In the genomic region with DNA sequence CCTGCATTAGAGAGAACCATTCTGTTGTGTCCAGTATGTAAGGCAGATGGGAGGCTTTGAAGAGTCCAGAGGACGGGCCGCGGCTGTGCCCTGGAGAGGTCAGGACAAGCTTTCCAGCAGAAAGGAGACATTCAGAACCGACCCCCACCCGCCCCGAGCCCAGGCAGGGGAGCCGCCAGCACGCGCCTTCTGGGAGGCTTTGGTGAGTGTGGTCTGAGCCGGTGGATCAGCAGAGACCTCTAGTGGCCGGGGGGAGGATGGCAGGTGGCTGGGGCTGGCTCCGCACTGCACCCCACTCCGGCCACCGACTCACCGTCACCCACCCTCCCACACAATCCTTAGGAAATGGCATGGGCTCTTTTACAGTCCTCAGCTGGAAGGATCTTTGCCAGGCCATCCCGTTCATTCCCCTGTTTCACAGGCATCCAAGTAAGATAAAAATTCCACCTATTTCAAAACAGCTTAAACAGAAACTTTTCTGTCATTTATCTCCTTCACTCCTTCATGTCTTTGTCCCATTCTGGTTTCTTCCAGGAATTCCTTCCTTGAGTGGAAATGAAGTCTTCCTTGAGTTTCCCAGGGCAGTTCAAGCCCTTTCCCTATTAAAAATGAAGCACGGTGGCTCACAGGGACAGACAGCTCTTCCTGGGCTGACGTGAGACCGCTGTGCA, we compare ENCODE assay signal across 8 cellular contexts.
DNase-seq lines count a peak whose midpoint lies in the region; ATAC-seq and TF ChIP-seq lines count a peak whose summit lies in the region.

No MANE protein-coding gene starts in this region.

- H3K27ac ChIP-seq in uterus: no peak overlapping the region

- no peaks in the 10 kb centered on the region for H3K36me3 Mint-ChIP-seq in CD14-positive monocyte
- H3K36me3 Mint-ChIP-seq in activated naive CD4-positive, alpha-beta T cell treated with anti-CD3 and anti-CD28 coated beads for 36 hours (ENCODE audit: low read depth): no peaks in the 10 kb centered on the region
- no peaks in the 10 kb centered on the region for H3K36me3 Mint-ChIP-seq in glutamatergic neuron (ENCODE audit: unreplicated experiment)
- peaks cover 17% of the 10 kb centered on the region for H3K36me3 Mint-ChIP-seq in progenitor cell of endocrine pancreas (ENCODE audit: insufficient read depth)

- no peaks in the 10 kb centered on the region for H3K4me1 ChIP-seq in uterus

- intact Hi-C loops in CD14-positive monocyte (cut with micrococcal nuclease): no loop called here
- intact Hi-C loops in activated naive CD4-positive, alpha-beta T cell treated with anti-CD3 and anti-CD28 coated beads for 36 hours (cut with micrococcal nuclease): loop anchor here (1.0 to 2.0 kb wide), 3 partner anchors 56 to 442 kb away; partner anchors contain the start of gene PKNOX2
- intact Hi-C loops in uterus (cut with DNase I; ENCODE audit: low total_unique reads): no loop called here

- H3K4me1 Mint-ChIP-seq in CD14-positive monocyte (peaks cover 6% of the 10 kb centered on the region), glutamatergic neuron (ENCODE audit: low read depth, unreplicated experiment) (peaks cover 16% of the 10 kb centered on the region), progenitor cell of endocrine pancreas (ENCODE audit: low read depth) (no peaks in the 10 kb centered on the region)
- H3K4me1 Mint-ChIP-seq in activated naive CD4-positive, alpha-beta T cell treated with anti-CD3 and anti-CD28 coated beads for 36 hours (ENCODE audit: low read depth): peaks cover 2% of the 10 kb centered on the region

- TF ChIP-seq CTCF in CD14-positive monocyte (IDR thresholded peaks at IDR 0.05) (peak; percentile 93), glutamatergic neuron (IDR thresholded peaks at IDR 0.05; ENCODE audit: partially characterized antibody, unreplicated experiment) (peak; percentile 95), progenitor cell of endocrine pancreas (IDR thresholded peaks at IDR 0.05; ENCODE audit: unreplicated experiment) (peak; percentile 87), uterus (IDR thresholded peaks at IDR 0.05) (peak; percentile 89 to 95 (median 90))

- CTCF ChIA-PET in activated naive CD4-positive, alpha-beta T cell treated with anti-CD3 and anti-CD28 coated beads for 36 hours (lab: Charles Lee): interaction anchor here (0.5 to 1.5 kb wide), 13 partner anchors 8 to 281 kb away, joined by 3 to 5 read pairs (median 4); no protein-coding TSS in a partner anchor

- no peaks in the 10 kb centered on the region for H3K27me3 ChIP-seq in uterus

- no peak overlapping the region for H3K4me3 ChIP-seq in uterus

- H3K27me3 Mint-ChIP-seq in CD14-positive monocyte (ENCODE audit: low read depth in 3 of 3): peaks cover 32 to 55% (median 40%) of the 10 kb centered on the region in 3 donors
- H3K27me3 Mint-ChIP-seq in activated naive CD4-positive, alpha-beta T cell treated with anti-CD3 and anti-CD28 coated beads for 36 hours (ENCODE audit: low read depth): peaks cover 23% of the 10 kb centered on the region
- H3K27me3 Mint-ChIP-seq in glutamatergic neuron (ENCODE audit: unreplicated experiment): peaks cover 5% of the 10 kb centered on the region
- H3K27me3 Mint-ChIP-seq in progenitor cell of endocrine pancreas: no peaks in the 10 kb centered on the region

- DNase-seq in CD14-positive monocyte (ENCODE audit: low spot score) (no peak), HK-2 (ENCODE audit: unreplicated experiment) (peak; percentile 57), glutamatergic neuron (peak; percentile 89), progenitor cell of endocrine pancreas (ENCODE audit: low spot score, unreplicated experiment) (peak; percentile 72), uterus (peak; percentile 63 to 81)
- DNase-seq in activated naive CD4-positive, alpha-beta T cell treated with anti-CD3 and anti-CD28 coated beads for 36 hours: peak; percentile 78

- TF ChIP-seq POLR2A in uterus (IDR thresholded peaks at IDR 0.05): no peak

- H3K9me3 ChIP-seq in uterus: no peaks in the 10 kb centered on the region

- peak overlapping the region in 1 of 7 donors; percentile 32 for H3K27ac Mint-ChIP-seq in CD14-positive monocyte
- no peak overlapping the region for H3K27ac Mint-ChIP-seq in activated naive CD4-positive, alpha-beta T cell treated with anti-CD3 and anti-CD28 coated beads for 36 hours
- no peak overlapping the region for H3K27ac Mint-ChIP-seq in glutamatergic neuron (ENCODE audit: unreplicated experiment)
- H3K27ac Mint-ChIP-seq in progenitor cell of endocrine pancreas: no peak overlapping the region

- ATAC-seq in GM19452 (IDR thresholded peaks at IDR 0.05; ENCODE audit: unreplicated experiment): peak; percentile 88
- peak; percentile 98 for ATAC-seq in SK-N-SH treated with all-trans-retinoic acid at 6 μM for 48 hours

- no peaks in the 10 kb centered on the region for H3K36me3 ChIP-seq in uterus

- H3K9me3 Mint-ChIP-seq in CD14-positive monocyte (peaks cover 0 to 2% (median 0%) of the 10 kb centered on the region in 7 donors), glutamatergic neuron (ENCODE audit: unreplicated experiment) (peaks cover 12% of the 10 kb centered on the region), progenitor cell of endocrine pancreas (ENCODE audit: low read depth) (no peaks in the 10 kb centered on the region)
- H3K9me3 Mint-ChIP-seq in activated naive CD4-positive, alpha-beta T cell treated with anti-CD3 and anti-CD28 coated beads for 36 hours: no peaks in the 10 kb centered on the region

- H3K4me3 Mint-ChIP-seq in CD14-positive monocyte (peak overlapping the region in 1 of 2 donors; percentile 74), glutamatergic neuron (ENCODE audit: unreplicated experiment) (no peak overlapping the region), progenitor cell of endocrine pancreas (ENCODE audit: low read depth) (no peak overlapping the region)
- H3K4me3 Mint-ChIP-seq in activated naive CD4-positive, alpha-beta T cell treated with anti-CD3 and anti-CD28 coated beads for 36 hours: no peak overlapping the region

TF ChIP-seq in SK-N-SH treated with all-trans-retinoic acid at 6 μM for 48 hours, 23 proteins besides CTCF, POLR2A, EP300 and RAD21 (continues in another document):
- TF ChIP-seq, protein P1, sequence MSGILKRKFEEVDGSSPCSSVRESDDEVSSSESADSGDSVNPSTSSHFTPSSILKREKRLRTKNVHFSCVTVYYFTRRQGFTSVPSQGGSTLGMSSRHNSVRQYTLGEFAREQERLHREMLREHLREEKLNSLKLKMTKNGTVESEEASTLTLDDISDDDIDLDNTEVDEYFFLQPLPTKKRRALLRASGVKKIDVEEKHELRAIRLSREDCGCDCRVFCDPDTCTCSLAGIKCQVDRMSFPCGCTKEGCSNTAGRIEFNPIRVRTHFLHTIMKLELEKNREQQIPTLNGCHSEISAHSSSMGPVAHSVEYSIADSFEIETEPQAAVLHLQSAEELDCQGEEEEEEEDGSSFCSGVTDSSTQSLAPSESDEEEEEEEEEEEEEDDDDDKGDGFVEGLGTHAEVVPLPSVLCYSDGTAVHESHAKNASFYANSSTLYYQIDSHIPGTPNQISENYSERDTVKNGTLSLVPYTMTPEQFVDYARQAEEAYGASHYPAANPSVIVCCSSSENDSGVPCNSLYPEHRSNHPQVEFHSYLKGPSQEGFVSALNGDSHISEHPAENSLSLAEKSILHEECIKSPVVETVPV (CRISPR knock-in tag; IDR thresholded peaks at IDR 0.05): no peak
- TF ChIP-seq, protein P2, sequence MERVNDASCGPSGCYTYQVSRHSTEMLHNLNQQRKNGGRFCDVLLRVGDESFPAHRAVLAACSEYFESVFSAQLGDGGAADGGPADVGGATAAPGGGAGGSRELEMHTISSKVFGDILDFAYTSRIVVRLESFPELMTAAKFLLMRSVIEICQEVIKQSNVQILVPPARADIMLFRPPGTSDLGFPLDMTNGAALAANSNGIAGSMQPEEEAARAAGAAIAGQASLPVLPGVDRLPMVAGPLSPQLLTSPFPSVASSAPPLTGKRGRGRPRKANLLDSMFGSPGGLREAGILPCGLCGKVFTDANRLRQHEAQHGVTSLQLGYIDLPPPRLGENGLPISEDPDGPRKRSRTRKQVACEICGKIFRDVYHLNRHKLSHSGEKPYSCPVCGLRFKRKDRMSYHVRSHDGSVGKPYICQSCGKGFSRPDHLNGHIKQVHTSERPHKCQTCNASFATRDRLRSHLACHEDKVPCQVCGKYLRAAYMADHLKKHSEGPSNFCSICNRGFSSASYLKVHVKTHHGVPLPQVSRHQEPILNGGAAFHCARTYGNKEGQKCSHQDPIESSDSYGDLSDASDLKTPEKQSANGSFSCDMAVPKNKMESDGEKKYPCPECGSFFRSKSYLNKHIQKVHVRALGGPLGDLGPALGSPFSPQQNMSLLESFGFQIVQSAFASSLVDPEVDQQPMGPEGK (CRISPR knock-in tag; IDR thresholded peaks at IDR 0.05; ENCODE audit: borderline replicate concordance): no peak
- TF ChIP-seq, protein P3, sequence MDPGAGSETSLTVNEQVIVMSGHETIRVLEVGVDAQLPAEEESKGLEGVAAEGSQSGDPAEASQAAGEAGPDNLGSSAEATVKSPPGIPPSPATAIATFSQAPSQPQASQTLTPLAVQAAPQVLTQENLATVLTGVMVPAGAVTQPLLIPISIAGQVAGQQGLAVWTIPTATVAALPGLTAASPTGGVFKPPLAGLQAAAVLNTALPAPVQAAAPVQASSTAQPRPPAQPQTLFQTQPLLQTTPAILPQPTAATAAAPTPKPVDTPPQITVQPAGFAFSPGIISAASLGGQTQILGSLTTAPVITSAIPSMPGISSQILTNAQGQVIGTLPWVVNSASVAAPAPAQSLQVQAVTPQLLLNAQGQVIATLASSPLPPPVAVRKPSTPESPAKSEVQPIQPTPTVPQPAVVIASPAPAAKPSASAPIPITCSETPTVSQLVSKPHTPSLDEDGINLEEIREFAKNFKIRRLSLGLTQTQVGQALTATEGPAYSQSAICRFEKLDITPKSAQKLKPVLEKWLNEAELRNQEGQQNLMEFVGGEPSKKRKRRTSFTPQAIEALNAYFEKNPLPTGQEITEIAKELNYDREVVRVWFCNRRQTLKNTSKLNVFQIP (CRISPR knock-in tag; IDR thresholded peaks at IDR 0.05; ENCODE audit: borderline replicate concordance, low read depth): no peak
- TF ChIP-seq ARNTL (CRISPR knock-in tag; IDR thresholded peaks at IDR 0.05; ENCODE audit: borderline replicate concordance, low read depth) (no peak), GLIS3 (CRISPR knock-in tag; IDR thresholded peaks at IDR 0.05) (no peak), ZNF70 (CRISPR knock-in tag; IDR thresholded peaks at IDR 0.05) (no peak), CREB5 (CRISPR knock-in tag; IDR thresholded peaks at IDR 0.05; ENCODE audit: low read depth) (no peak), ZFP30 (CRISPR knock-in tag; IDR thresholded peaks at IDR 0.05) (no peak)
